ENCODE assay signal across 16 cellular contexts in the genomic region with DNA sequence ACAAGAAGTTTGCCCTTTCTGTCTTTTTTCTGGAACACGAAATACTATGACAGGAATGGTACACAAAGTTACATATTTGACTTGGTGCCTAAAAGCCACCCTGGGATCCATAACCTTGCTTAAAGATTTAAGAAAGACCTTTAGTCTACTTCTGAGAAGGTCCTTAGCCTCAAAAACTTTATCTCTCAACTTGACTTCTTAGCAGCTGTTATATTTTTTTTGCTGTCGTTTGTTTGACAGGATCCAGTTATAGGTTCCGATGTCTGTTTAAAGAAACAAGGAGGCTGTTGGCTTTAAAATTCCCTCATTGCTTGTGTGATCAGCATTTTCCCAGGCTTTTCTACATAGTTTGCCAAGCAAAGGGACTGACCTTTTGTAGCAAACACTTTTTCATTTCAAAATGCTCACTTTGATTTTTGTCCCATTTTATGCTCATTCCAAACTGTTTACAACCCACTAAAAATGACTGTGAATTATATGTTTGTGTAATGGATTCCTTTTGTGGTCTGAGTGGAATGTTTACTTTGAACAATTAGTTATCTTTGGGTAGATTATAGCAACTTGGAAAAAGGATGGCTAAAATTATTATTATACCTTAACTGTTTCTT.
DNase-seq lines count a peak whose midpoint lies in the region; ATAC-seq and TF ChIP-seq lines count a peak whose summit lies in the region.
"Had no signal": no experiment of that assay in that cellular context is flagged by ENCODE, and none has a peak within 500 bp of the region (broad histone marks: within the 10 kb centered on the region; RNA-seq: fewer than 3 reads in every experiment).

No MANE protein-coding gene starts in this region.

- H3K36me3 Mint-ChIP-seq in nephron (ENCODE audit: low read depth), result no peaks in the 10 kb centered on the region

- no peak overlapping the region for H3K4me3 ChIP-seq in AG10803 (ENCODE audit: low read length)
- no peak overlapping the region for H3K4me3 ChIP-seq in SJCRH30
- H3K4me3 ChIP-seq: PC-9 had no signal

- no peaks in the 10 kb centered on the region for H3K36me3 ChIP-seq in SJCRH30

- H3K27me3 ChIP-seq in SJCRH30, result no peaks in the 10 kb centered on the region

- H3K27ac Mint-ChIP-seq in nephron, result peak overlapping the region; percentile 94 to 96 (median 96)
- H3K27ac Mint-ChIP-seq: stimulated activated memory B cell treated with anti-CD40 and anti-IgM and Interleukin-4, amounts not matched to agents 10 μg/mL and 1 μg/mL and 100 μg/mL, for 72 hours had no signal

- peak overlapping the region in 1 of 3 experiments; percentile 14 for H3K4me3 Mint-ChIP-seq in nephron
- H3K4me3 Mint-ChIP-seq: stimulated activated memory B cell treated with anti-CD40 and anti-IgM and Interleukin-4, amounts not matched to agents 10 μg/mL and 1 μg/mL and 100 μg/mL, for 72 hours had no signal

- ATAC-seq in GM18519 (IDR thresholded peaks at IDR 0.05; ENCODE audit: low FRiP score, unreplicated experiment), result no peak
- ATAC-seq: stimulated activated memory B cell treated with anti-CD40 and anti-IgM and Interleukin-4, amounts not matched to agents 10 μg/mL and 1 μg/mL and 100 μg/mL, for 72 hours; T-helper 17 cell had no signal

- H3K9me3 ChIP-seq in SJCRH30 (replicated peaks), result no peaks in the 10 kb centered on the region

- DNase-seq in AG10803 (ENCODE audit: low read depth), result peak; percentile 84
- peak in 1 of 2 experiments; percentile 31 for DNase-seq in SJCRH30
- DNase-seq in fibroblast of gingiva (ENCODE audit: low read depth), result peak; percentile 76
- DNase-seq in pons (ENCODE audit: low spot score), result no peak
- DNase-seq in NK-92 treated with Interleukin-12 subunit alpha and Interleukin-12 subunit beta, amount 100 ng/mL, for 24 hours (lab: John Stamatoyannopoulos, UW), result no peak
- DNase-seq in DMS 273 treated with DMSO at 0.1 percent for 48 hours (lab: John Stamatoyannopoulos, UW), result no peak
- DNase-seq: activated CD4-positive, alpha-beta T cell treated with anti-CD3 and anti-CD28 coated beads, Interleukin-2, amount 50 U/mL, for 4 hours; activated gamma-delta T cell treated with Interleukin-2 at 50 U/mL for 16 hours; GF-D8; PC-9; posterior cingulate gyrus; T-helper 17 cell had no signal

- no peaks in the 10 kb centered on the region for H3K9me3 Mint-ChIP-seq in nephron
- H3K9me3 Mint-ChIP-seq: stimulated activated memory B cell treated with anti-CD40 and anti-IgM and Interleukin-4, amounts not matched to agents 10 μg/mL and 1 μg/mL and 100 μg/mL, for 72 hours had no signal

- H3K27ac ChIP-seq in SJCRH30, result peak overlapping the region; percentile 6; the same call in 1 of the 2 replicates
- H3K27ac ChIP-seq: C4-2B, PC-9 had no signal

- TF ChIP-seq CTCF in AG10803 (conservative IDR thresholded peaks at IDR 0.05; ENCODE audit: low read length) (no peak), nephron (IDR thresholded peaks at IDR 0.05; ENCODE audit: unreplicated experiment in 3 of 3) (no peak)

- peaks cover 16% of the 10 kb centered on the region for H3K4me1 ChIP-seq in SJCRH30

- H3K27me3 Mint-ChIP-seq in nephron (ENCODE audit: low read depth), result no peaks in the 10 kb centered on the region
- H3K27me3 Mint-ChIP-seq: stimulated activated memory B cell treated with anti-CD40 and anti-IgM and Interleukin-4, amounts not matched to agents 10 μg/mL and 1 μg/mL and 100 μg/mL, for 72 hours; T-helper 17 cell had no signal

- peaks cover 54% of the 10 kb centered on the region for H3K4me1 Mint-ChIP-seq in nephron

Comparison
In these comparisons a context has a peak if more than half of its experiments do, and no peak if none do; other contexts are left out.
1. DNase-seq: peak in AG10803 (single experiment) and fibroblast of gingiva (single experiment); none in pons (single experiment), NK-92 treated with Interleukin-12 subunit alpha and Interleukin-12 subunit beta, amount 100 ng/mL, for 24 hours (single experiment) and DMS 273 treated with DMSO at 0.1 percent for 48 hours (single experiment).